ENCODE assay signal across 14 cellular contexts in genomic region chr7:102321351-102322201, GRCh38. TPM values are rescaled to one million over a fixed set of nuclear protein-coding genes. Genes with fewer than 3 reads are reported as not detected.
DNase-seq lines count a peak whose midpoint lies in the region; ATAC-seq and TF ChIP-seq lines count a peak whose summit lies in the region.
"Had no signal": no experiment of that assay in that cellular context is flagged by ENCODE, and none has a peak within 500 bp of the region (broad histone marks: within the 10 kb centered on the region; RNA-seq: fewer than 3 reads in every experiment).

No MANE protein-coding gene starts in this region.

- TF ChIP-seq CTCF in GM13977 (IDR thresholded peaks at IDR 0.05; ENCODE audit: extremely low read depth, insufficient read depth, missing control alignments), result no peak

- DNase-seq in CD1c-positive myeloid dendritic cell (ENCODE audit: extremely low spot score) (peak; percentile 10), GM13977 (ENCODE audit: low spot score) (peak; percentile 65), dermis blood vessel endothelial cell (peak; percentile 62), memory B cell (ENCODE audit: low spot score in 2 of 2) (peak; percentile 24 to 27), amygdala (lab: John Stamatoyannopoulos, UW) (no peak), NCI-H1092 (lab: John Stamatoyannopoulos, UW) (no peak)
- no peak for DNase-seq in CD4-positive, alpha-beta memory T cell
- DNase-seq: activated CD4-positive, CD25-positive, alpha-beta regulatory T cell; DMS 273 treated with DMSO at 0.1 percent for 48 hours; gastrocnemius medialis; GOT3; NCI-H1694 had no signal

- H3K9me3 ChIP-seq in CD4-positive, alpha-beta memory T cell (ENCODE audit: control insufficient read depth in 1 of 2, low read length in 2 of 2), result no peaks in the 10 kb centered on the region
- H3K9me3 ChIP-seq: gastrocnemius medialis had no signal

- in situ Hi-C loops in GM13977 (cut with MboI; ENCODE audit: low pct_unique_long_range_greater_than_20kb, low sequenced_read_pairs, unreplicated experiment), result no loop called here

- peaks cover 27% of the 10 kb centered on the region for H3K4me1 Mint-ChIP-seq in memory B cell
- H3K4me1 Mint-ChIP-seq in CD4-positive, alpha-beta memory T cell, result peaks cover 0 to 3% (median 0%) of the 10 kb centered on the region in 4 donors

- H3K36me3 Mint-ChIP-seq in memory B cell, result peaks cover 35% of the 10 kb centered on the region
- H3K36me3 Mint-ChIP-seq in CD4-positive, alpha-beta memory T cell, result no peaks in the 10 kb centered on the region
- H3K36me3 Mint-ChIP-seq: natural killer cell treated with Interleukin-12 subunit alpha and Interleukin-12 subunit beta and Interleukin-15 and Interleukin-18, amount 100 ng/mL, for 72 hours had no signal

- no peaks in the 10 kb centered on the region for H3K4me1 ChIP-seq in CD4-positive, alpha-beta memory T cell (ENCODE audit: insufficient read depth, low read length)
- H3K4me1 ChIP-seq: gastrocnemius medialis had no signal

- H3K27ac ChIP-seq in CD4-positive, alpha-beta memory T cell (ENCODE audit: low read depth, low read length), result no peak overlapping the region

- H3K36me3 ChIP-seq in CD4-positive, alpha-beta memory T cell (ENCODE audit: insufficient read depth, low read length), result no peaks in the 10 kb centered on the region

- intact Hi-C loops in CD4-positive, alpha-beta memory T cell (cut with micrococcal nuclease), result no loop called here

- no peaks in the 10 kb centered on the region for H3K9me3 Mint-ChIP-seq in memory B cell
- H3K9me3 Mint-ChIP-seq in CD4-positive, alpha-beta memory T cell, result peaks cover 0 to 2% (median 0%) of the 10 kb centered on the region in 8 donors
- H3K9me3 Mint-ChIP-seq: natural killer cell treated with Interleukin-12 subunit alpha and Interleukin-12 subunit beta and Interleukin-15 and Interleukin-18, amount 100 ng/mL, for 72 hours had no signal

- no peaks in the 10 kb centered on the region for H3K27me3 Mint-ChIP-seq in memory B cell
- H3K27me3 Mint-ChIP-seq in CD4-positive, alpha-beta memory T cell, result peaks cover 9 to 17% of the 10 kb centered on the region in 2 donors

- CTCF ChIA-PET in CD4-positive, alpha-beta memory T cell (lab: Charles Lee; ENCODE audit: partially characterized antibody), result no interaction called here

- no peak overlapping the region for H3K27ac Mint-ChIP-seq in memory B cell
- no peak overlapping the region for H3K27ac Mint-ChIP-seq in CD4-positive, alpha-beta memory T cell
- H3K27ac Mint-ChIP-seq: natural killer cell treated with Interleukin-12 subunit alpha and Interleukin-12 subunit beta and Interleukin-15 and Interleukin-18, amount 100 ng/mL, for 72 hours had no signal

- H3K4me3 Mint-ChIP-seq in memory B cell, result no peak overlapping the region
- peak overlapping the region in 1 of 8 donors; percentile 26 for H3K4me3 Mint-ChIP-seq in CD4-positive, alpha-beta memory T cell
- H3K4me3 Mint-ChIP-seq: natural killer cell treated with Interleukin-12 subunit alpha and Interleukin-12 subunit beta and Interleukin-15 and Interleukin-18, amount 100 ng/mL, for 72 hours had no signal

- H3K4me3 ChIP-seq in CD4-positive, alpha-beta memory T cell (ENCODE audit: low read length in 2 of 2), result no peak overlapping the region
- H3K4me3 ChIP-seq: gastrocnemius medialis had no signal

- ATAC-seq in memory B cell (ENCODE audit: low read depth), result peak; percentile 78
- no peak for ATAC-seq in GM19455 (IDR thresholded peaks at IDR 0.05; ENCODE audit: unreplicated experiment)
- ATAC-seq: gastrocnemius medialis had no signal

- POLR2A ChIA-PET in CD4-positive, alpha-beta memory T cell (lab: Charles Lee; ENCODE audit: partially characterized antibody), result no interaction called here

- H3K27me3 ChIP-seq in CD4-positive, alpha-beta memory T cell (ENCODE audit: insufficient read depth, low read length), result no peaks in the 10 kb centered on the region
- H3K27me3 ChIP-seq: gastrocnemius medialis had no signal

RNA-seq across cellular contexts. Expression of gene SPDYE6, which starts 34.7 kb away (rescaled TPM):
- total RNA-seq in dermis blood vessel endothelial cell, result not detected in 2 replicates
- not detected for total RNA-seq in CD4-positive, alpha-beta memory T cell
- polyA plus RNA-seq in CD4-positive, alpha-beta memory T cell, result under 1 TPM; 0.14 to 0.73 TPM
- total RNA-seq: gastrocnemius medialis; natural killer cell treated with Interleukin-12 subunit alpha and Interleukin-12 subunit beta and Interleukin-15 and Interleukin-18, amount 100 ng/mL, for 72 hours had no signal

RNA-seq across cellular contexts. Expression of gene SH2B2, which starts 34.9 kb away (rescaled TPM):
- total RNA-seq in dermis blood vessel endothelial cell, result 2.5 and 4.4 TPM in 2 replicates
- 1 to 10 TPM in 1 of 2 experiments, under 1 TPM in 1; 0.79 to 1.2 TPM for total RNA-seq in CD4-positive, alpha-beta memory T cell
- under 1 TPM in 1 of 2 donors, not detected in 1; 0.69 TPM for polyA plus RNA-seq in CD4-positive, alpha-beta memory T cell

Comparison
In these comparisons a context has a peak if more than half of its experiments do, and no peak if none do; other contexts are left out.
1. DNase-seq: peak in CD1c-positive myeloid dendritic cell (single experiment), GM13977 (single experiment), dermis blood vessel endothelial cell (single experiment) and memory B cell (2 of 2); none in amygdala (0 of 56), CD4-positive, alpha-beta memory T cell (0 of 5) and NCI-H1092 (single experiment).